Comparison of ENCODE assay signal across 9 cellular contexts in genomic region chr5:56088967-56089829, GRCh38.
DNase-seq lines count a peak whose midpoint lies in the region; ATAC-seq and FAIRE-seq lines count a peak whose summit lies in the region.
"Had no signal": no experiment of that assay in that cellular context is flagged by ENCODE, and none has a peak within 500 bp of the region (broad histone marks: within the 10 kb centered on the region; RNA-seq: fewer than 3 reads in every experiment).

No MANE protein-coding gene starts in this region.

- peak overlapping the region; percentile 40 to 94 for H3K18ac ChIP-seq in mesenchymal stem cell (ENCODE audit: low read depth in 1 of 2, low read length in 2 of 2)

- peaks cover 5% of the 10 kb centered on the region for H3K4me1 ChIP-seq in mesenchymal stem cell (ENCODE audit: control insufficient read depth, insufficient read depth, low read depth, low read length)

- H3K4me2 ChIP-seq in mesenchymal stem cell (ENCODE audit: low read length, poor library complexity, severe bottlenecking), result no peak overlapping the region

- no peak overlapping the region for H2BK5ac ChIP-seq in mesenchymal stem cell (ENCODE audit: low read depth, low read length, poor library complexity, severe bottlenecking)

- ATAC-seq in activated CD4-positive, CD25-positive, alpha-beta regulatory T cell treated with anti-CD3 and anti-CD28 coated beads, Interleukin-2, amount 50 U/mL, for 24 hours, result peak; percentile 77 to 85
- peak; percentile 94 for ATAC-seq in HG02623 (IDR thresholded peaks at IDR 0.05; ENCODE audit: unreplicated experiment)

- peak overlapping the region; percentile 40 to 91 for H3K4ac ChIP-seq in mesenchymal stem cell (ENCODE audit: low read depth in 1 of 2, low read length in 2 of 2)

- H3K9ac ChIP-seq in mesenchymal stem cell (ENCODE audit: low read length), result peak overlapping the region; percentile 54

- DNase-seq in activated CD4-positive, CD25-positive, alpha-beta regulatory T cell (lab: John Stamatoyannopoulos, UW), result no peak
- DNase-seq in RPMI7951 (ENCODE audit: low read depth) (peak; percentile 47), mesenchymal stem cell (peak; percentile 48), putamen (ENCODE audit: low spot score) (no peak), mucosa of gallbladder (ENCODE audit: low spot score) (no peak), frontal cortex (ENCODE audit: low spot score in 2 of 2) (no peak)

- peak overlapping the region; percentile 55 for H4K8ac ChIP-seq in mesenchymal stem cell (ENCODE audit: low read length)

- peak overlapping the region; percentile 59 to 90 for H2BK12ac ChIP-seq in mesenchymal stem cell (ENCODE audit: low read length in 2 of 2)

- peak overlapping the region; percentile 73 for H4K91ac ChIP-seq in mesenchymal stem cell (ENCODE audit: low read length)

- no peak for FAIRE-seq in frontal cortex (lab: Jason Lieb, UNC)
- FAIRE-seq: TTC549 had no signal

- no peak overlapping the region for H2AK5ac ChIP-seq in mesenchymal stem cell (ENCODE audit: low read length, severe bottlenecking)

- WGBS in mesenchymal stem cell, result 51% methylated on average over 5 of the region's 5 CpGs

- peak overlapping the region; percentile 83 for H2BK120ac ChIP-seq in mesenchymal stem cell (ENCODE audit: low read depth, low read length)

- no peak overlapping the region for H3K23ac ChIP-seq in mesenchymal stem cell (ENCODE audit: low read length in 2 of 2)

- peak overlapping the region in 1 of 2 experiments; percentile 28 for H3K14ac ChIP-seq in mesenchymal stem cell (ENCODE audit: low read length in 2 of 2)

- no peak overlapping the region for H2AFZ ChIP-seq in mesenchymal stem cell (ENCODE audit: low read depth, low read length)

- H3K9me3 ChIP-seq in mesenchymal stem cell (ENCODE audit: control insufficient read depth, low read length), result no peaks in the 10 kb centered on the region

- no peaks in the 10 kb centered on the region for H3K36me3 ChIP-seq in mesenchymal stem cell (ENCODE audit: control insufficient read depth in 1 of 2, insufficient read depth in 2 of 2, low read depth in 1 of 2, low read length in 2 of 2)

- H3K27ac ChIP-seq in mesenchymal stem cell (ENCODE audit: low read length, poor library complexity, severe bottlenecking), result no peak overlapping the region

- H3K79me1 ChIP-seq in mesenchymal stem cell (replicated peaks; ENCODE audit: low read length, poor library complexity, severe bottlenecking), result no peaks in the 10 kb centered on the region

- peak overlapping the region; percentile 36 for H2BK15ac ChIP-seq in mesenchymal stem cell (ENCODE audit: low read depth, poor library complexity, severe bottlenecking)

- no peaks in the 10 kb centered on the region for H3K27me3 ChIP-seq in mesenchymal stem cell (ENCODE audit: control insufficient read depth in 1 of 2, insufficient read depth in 1 of 2, low read length in 2 of 2)

- peak overlapping the region in 1 of 2 experiments; percentile 15 for H3K4me3 ChIP-seq in mesenchymal stem cell (ENCODE audit: insufficient read depth in 1 of 2, low read depth in 1 of 2, low read length in 2 of 2)

Comparison
In these comparisons a context has a peak if more than half of its experiments do, and no peak if none do; other contexts are left out.
1. DNase-seq: peak in RPMI7951 (single experiment) and mesenchymal stem cell (single experiment); none in activated CD4-positive, CD25-positive, alpha-beta regulatory T cell (0 of 4), putamen (single experiment), mucosa of gallbladder (single experiment) and frontal cortex (0 of 2).